ENCODE assay signal across 1 cellular context in genomic region chr20:23606652-23607049, GRCh38.
TF ChIP-seq lines count a peak whose summit lies in the region.

No MANE protein-coding gene starts in this region.

TF ChIP-seq in HepG2, 621 proteins besides CTCF, POLR2A, EP300 and RAD21 (continued from another document and continues in another):
- TF ChIP-seq MLX (CRISPR knock-in tag; IDR thresholded peaks at IDR 0.05) (no peak), ZNF264 (CRISPR knock-in tag; IDR thresholded peaks at IDR 0.05) (no peak), BRF2 (CRISPR knock-in tag; IDR thresholded peaks at IDR 0.05) (no peak), GABPB1 (CRISPR knock-in tag; IDR thresholded peaks at IDR 0.05) (peak; percentile 42; the same call in 1 of the 2 replicates), RBAK (CRISPR knock-in tag; IDR thresholded peaks at IDR 0.05) (no peak), ZNF780A (CRISPR knock-in tag; IDR thresholded peaks at IDR 0.05) (no peak), ZMYM2 (CRISPR knock-in tag; IDR thresholded peaks at IDR 0.05) (no peak), CHD4 (IDR thresholded peaks at IDR 0.05; ENCODE audit: borderline replicate concordance, low read length) (no peak), TRAFD1 (CRISPR knock-in tag; IDR thresholded peaks at IDR 0.05; ENCODE audit: borderline replicate concordance) (peak; percentile 79; the same call in 1 of the 2 replicates), SPEN (CRISPR knock-in tag; IDR thresholded peaks at IDR 0.05; ENCODE audit: low read depth) (peak; percentile 36; the same call in 1 of the 2 replicates), SKIL (CRISPR knock-in tag; IDR thresholded peaks at IDR 0.05; ENCODE audit: borderline replicate concordance) (no peak), PHF5A (CRISPR knock-in tag; IDR thresholded peaks at IDR 0.05; ENCODE audit: low read depth, unreplicated experiment) (no peak), HNF1B (CRISPR knock-in tag; IDR thresholded peaks at IDR 0.05) (no peak), SRF (IDR thresholded peaks at IDR 0.05; ENCODE audit: low read depth, low read length) (no peak), ZFP82 (CRISPR knock-in tag; IDR thresholded peaks at IDR 0.05; ENCODE audit: borderline replicate concordance) (0 out of 2 replicates have a peak, but pooled peaks have one; percentile 40), PCBP2 (optimal IDR thresholded peaks at IDR 0.05; ENCODE audit: low read depth, low read length, poor library complexity, severe bottlenecking) (no peak), ZNF841 (CRISPR knock-in tag; IDR thresholded peaks at IDR 0.05; ENCODE audit: borderline replicate concordance) (no peak), ZC3H4 (CRISPR knock-in tag; IDR thresholded peaks at IDR 0.05; ENCODE audit: borderline replicate concordance) (no peak), ATF7-NPFF (CRISPR knock-in tag; IDR thresholded peaks at IDR 0.05; ENCODE audit: low read depth) (no peak), ATF6 (CRISPR knock-in tag; conservative IDR thresholded peaks at IDR 0.05) (no peak), ZNF318 (CRISPR knock-in tag; IDR thresholded peaks at IDR 0.05) (no peak), IKZF5 (CRISPR knock-in tag; IDR thresholded peaks at IDR 0.05) (0 out of 2 replicates have a peak, but pooled peaks have one; percentile 19), ZNF580 (CRISPR knock-in tag; IDR thresholded peaks at IDR 0.05; ENCODE audit: borderline replicate concordance, low read depth) (0 out of 2 replicates have a peak, but pooled peaks have one; percentile 52), MZF1 (CRISPR knock-in tag; IDR thresholded peaks at IDR 0.05; ENCODE audit: borderline replicate concordance) (no peak), ZNF276 (CRISPR knock-in tag; IDR thresholded peaks at IDR 0.05; ENCODE audit: low read depth) (no peak), CBX5 (CRISPR knock-in tag; IDR thresholded peaks at IDR 0.05; ENCODE audit: borderline replicate concordance) (0 out of 2 replicates have a peak, but pooled peaks have one; percentile 69), FIP1L1 (IDR thresholded peaks at IDR 0.05; ENCODE audit: borderline replicate concordance, insufficient read depth, low read depth, low read length) (no peak), JDP2 (CRISPR knock-in tag; IDR thresholded peaks at IDR 0.05; ENCODE audit: borderline replicate concordance) (no peak), ZSCAN29 (CRISPR knock-in tag; conservative IDR thresholded peaks at IDR 0.05) (no peak), ZNF749 (CRISPR knock-in tag; IDR thresholded peaks at IDR 0.05; ENCODE audit: borderline replicate concordance) (0 out of 2 replicates have a peak, but pooled peaks have one; percentile 32)
